ENCODE assay signal across 10 cellular contexts in genomic region chr7:537911-538634, GRCh38. TPM values are rescaled to one million over a fixed set of nuclear protein-coding genes. Genes with fewer than 3 reads are reported as not detected.
DNase-seq lines count a peak whose midpoint lies in the region; ATAC-seq and TF ChIP-seq lines count a peak whose summit lies in the region.
"Had no signal": no experiment of that assay in that cellular context is flagged by ENCODE, and none has a peak within 500 bp of the region (broad histone marks: within the 10 kb centered on the region; RNA-seq: fewer than 3 reads in every experiment).

No MANE protein-coding gene starts in this region.

- peaks cover 4% of the 10 kb centered on the region for H3K4me1 Mint-ChIP-seq in activated naive CD8-positive, alpha-beta T cell treated with anti-CD3 and anti-CD28 coated beads for 36 hours

- H3K27me3 Mint-ChIP-seq in activated naive CD8-positive, alpha-beta T cell treated with anti-CD3 and anti-CD28 coated beads for 36 hours, result no peaks in the 10 kb centered on the region

- H2BK120ac ChIP-seq in mesendoderm (ENCODE audit: low read depth, low read length), result peak overlapping the region; percentile 14

- H3K9me3 Mint-ChIP-seq in activated naive CD8-positive, alpha-beta T cell treated with anti-CD3 and anti-CD28 coated beads for 36 hours, result peaks cover 1% of the 10 kb centered on the region

- no peak overlapping the region for H2AK5ac ChIP-seq in mesendoderm (ENCODE audit: low read length)

- H3K9ac ChIP-seq in mesendoderm (ENCODE audit: low read length), result no peak overlapping the region

- H2BK15ac ChIP-seq in mesendoderm (replicated peaks; ENCODE audit: low read depth), result no peak overlapping the region

- no peaks in the 10 kb centered on the region for H3K36me3 Mint-ChIP-seq in activated naive CD8-positive, alpha-beta T cell treated with anti-CD3 and anti-CD28 coated beads for 36 hours

- peaks cover 0 to 14% (median 0%) of the 10 kb centered on the region in 4 donors for H3K9me3 ChIP-seq in tibial nerve

- DNase-seq in AG10803 (ENCODE audit: low read depth) (peak; percentile 95), NCI-H460 (ENCODE audit: extremely low read depth, low read depth) (peak; percentile 83), epithelial cell of esophagus (ENCODE audit: low read depth) (peak; percentile 90), mesendoderm (peak; percentile 93), tibial nerve (ENCODE audit: low spot score in 2 of 2) (no peak), occipital lobe (lab: John Stamatoyannopoulos, UW) (no peak)
- no peak for DNase-seq in activated naive CD8-positive, alpha-beta T cell treated with anti-CD3 and anti-CD28 coated beads for 36 hours
- DNase-seq: activated CD4-positive, alpha-beta T cell treated with anti-CD3 and anti-CD28 coated beads for 4 hours had no signal

- H3K4me1 ChIP-seq in mesendoderm (ENCODE audit: control insufficient read depth, low read depth, low read length) (peaks cover 3% of the 10 kb centered on the region), tibial nerve (peaks cover 0 to 16% (median 9%) of the 10 kb centered on the region in 4 donors)

- no peak overlapping the region for H4K8ac ChIP-seq in mesendoderm (ENCODE audit: low read depth, low read length)

- H3K36me3 ChIP-seq in mesendoderm (ENCODE audit: control insufficient read depth, insufficient read depth, low read length) (no peaks in the 10 kb centered on the region), tibial nerve (no peaks in the 10 kb centered on the region)

- no peak for TF ChIP-seq EP300 in tibial nerve (IDR thresholded peaks at IDR 0.05)

- no peak overlapping the region for H3K4me3 Mint-ChIP-seq in activated naive CD8-positive, alpha-beta T cell treated with anti-CD3 and anti-CD28 coated beads for 36 hours

- H4K5ac ChIP-seq in mesendoderm (ENCODE audit: low read length), result no peak overlapping the region

- H3K4me2 ChIP-seq in mesendoderm (ENCODE audit: low read length), result no peak overlapping the region

- no peak for TF ChIP-seq POLR2A in tibial nerve (IDR thresholded peaks at IDR 0.05)

- no peaks in the 10 kb centered on the region for H3K79me1 ChIP-seq in mesendoderm (ENCODE audit: low read length)

- peak overlapping the region; percentile 47 for H3K18ac ChIP-seq in mesendoderm (ENCODE audit: low read length)

- H3K4me3 ChIP-seq in AG10803 (ENCODE audit: low read length) (no peak overlapping the region), epithelial cell of esophagus (ENCODE audit: low read length) (no peak overlapping the region), mesendoderm (ENCODE audit: low read length) (no peak overlapping the region), tibial nerve (no peak overlapping the region)
- H3K4me3 ChIP-seq: skin epidermis had no signal

- no peak overlapping the region for H2BK5ac ChIP-seq in mesendoderm (ENCODE audit: low read length)

- no peak for ATAC-seq in GM18861 (IDR thresholded peaks at IDR 0.05; ENCODE audit: unreplicated experiment)

- H3K56ac ChIP-seq in mesendoderm (ENCODE audit: low read length), result peak overlapping the region; percentile 60

- peak overlapping the region; percentile 75 for H3K4ac ChIP-seq in mesendoderm (ENCODE audit: low read depth, low read length)

- no peaks in the 10 kb centered on the region for H3K79me2 ChIP-seq in mesendoderm (ENCODE audit: control insufficient read depth, insufficient read depth, low read length)

- no peak for TF ChIP-seq CTCF in AG10803 (conservative IDR thresholded peaks at IDR 0.05; ENCODE audit: low read length)
- no peak for TF ChIP-seq CTCF in epithelial cell of esophagus (IDR thresholded peaks at IDR 0.05; ENCODE audit: insufficient read depth, low read depth, low read length, missing control alignments)
- TF ChIP-seq CTCF in tibial nerve (IDR thresholded peaks at IDR 0.05), result no peak

- H3K23ac ChIP-seq in mesendoderm (ENCODE audit: low read length), result no peak overlapping the region

- H3K27me3 ChIP-seq in mesendoderm (ENCODE audit: insufficient read depth, low read length, poor library complexity), result no peaks in the 10 kb centered on the region
- no peaks in the 10 kb centered on the region for H3K27me3 ChIP-seq in tibial nerve

- no CpG with 5 or more reads among the region's 21 CpGs for WGBS in mesendoderm (ENCODE audit: extremely low coverage, insufficient coverage, low lambda C conversion rate)
- WGBS in tibial nerve, 2 donors, result 40 to 42% methylated on average over 15 to 21 of the region's 21 CpGs

- H3K27ac ChIP-seq in mesendoderm (ENCODE audit: low read depth, low read length) (no peak overlapping the region), tibial nerve (peak overlapping the region in 1 of 4 donors; percentile 59)

- H3K27ac Mint-ChIP-seq in activated naive CD8-positive, alpha-beta T cell treated with anti-CD3 and anti-CD28 coated beads for 36 hours, result no peak overlapping the region

RNA-seq across cellular contexts. Expression of gene PDGFA, which starts 18.4 kb away (rescaled TPM):
- total RNA-seq in NCI-H460 (2014; rRNA removed; shearing (Covaris generic)), result 20.3 and 21.4 TPM in 2 replicates
- polyA plus RNA-seq in NCI-H460 (2014; cell fraction: nucleus; rRNA removed), result 3.8 and 10.0 TPM in 2 replicates
- polyA plus RNA-seq in mesendoderm (2013, experiment 1 of 2), result 11.3 TPM
- 11.5 TPM for polyA plus RNA-seq in mesendoderm (2013, experiment 2 of 2)
- total RNA-seq in tibial nerve (10 to 100 TPM; 33.4 to 84.1 (median 40.6) TPM), occipital lobe (32.4 TPM)
- total RNA-seq in activated naive CD8-positive, alpha-beta T cell treated with anti-CD3 and anti-CD28 coated beads for 36 hours, result 1 to 10 TPM; 3.3 to 4.1 TPM

Comparison
In these comparisons a context has a peak if more than half of its experiments do, and no peak if none do; other contexts are left out.
1. DNase-seq: peak in AG10803 (single experiment), NCI-H460 (single experiment), epithelial cell of esophagus (single experiment) and mesendoderm (single experiment); none in tibial nerve (0 of 2), activated naive CD8-positive, alpha-beta T cell treated with anti-CD3 and anti-CD28 coated beads for 36 hours (single experiment) and occipital lobe (single experiment).